In the genomic region with DNA sequence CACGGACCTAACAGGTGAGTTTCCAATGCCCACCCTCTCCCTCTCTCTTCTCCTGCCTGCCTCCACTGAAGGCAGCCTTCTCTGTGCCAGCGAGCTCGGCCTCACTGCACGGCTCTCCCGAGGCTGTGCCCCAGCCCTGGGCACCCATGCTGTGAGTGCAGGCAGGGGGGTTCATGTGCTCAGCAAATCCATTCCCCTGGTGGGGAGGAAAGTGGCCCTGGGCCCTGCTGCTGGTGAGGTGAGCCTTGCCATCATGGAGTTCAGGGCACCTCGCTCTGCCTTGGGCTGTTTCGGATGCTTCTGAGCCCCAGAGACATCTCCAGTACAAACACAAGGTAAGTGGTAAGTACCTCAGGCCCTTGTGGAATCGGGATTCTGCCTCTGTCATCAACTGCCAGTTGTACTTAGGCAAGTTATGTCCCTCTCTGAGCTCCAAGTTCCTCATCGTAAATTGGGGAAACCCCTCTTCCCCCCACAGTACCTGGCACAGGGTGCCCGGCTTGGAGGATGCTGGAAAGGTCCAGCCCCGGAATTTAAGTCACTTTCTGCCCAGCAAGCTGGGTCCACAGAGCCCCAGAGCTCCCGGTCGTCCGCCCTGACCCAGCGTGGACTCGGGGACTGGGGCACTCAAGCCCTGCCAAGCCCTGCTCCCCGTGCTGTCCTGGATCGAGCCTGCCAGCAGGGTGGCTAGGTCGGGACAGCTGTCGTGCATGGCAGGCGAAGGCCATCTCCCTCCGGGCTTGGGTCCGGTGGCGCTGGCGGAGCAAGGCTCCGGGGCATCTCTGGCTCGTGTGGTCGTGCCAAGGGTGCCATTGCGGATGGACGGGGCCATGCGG, we compare ENCODE assay signal across 8 cellular contexts. TPM values are rescaled to one million over a fixed set of nuclear protein-coding genes. Genes with fewer than 3 reads are reported as not detected.
DNase-seq lines count a peak whose midpoint lies in the region; ATAC-seq and TF ChIP-seq lines count a peak whose summit lies in the region.

No MANE protein-coding gene starts in this region.

- H3K9me3 Mint-ChIP-seq in memory B cell: no peaks in the 10 kb centered on the region

- peak overlapping the region; percentile 79 for H3K27ac Mint-ChIP-seq in memory B cell

- H3K36me3 Mint-ChIP-seq in memory B cell: peaks cover 3% of the 10 kb centered on the region

- H3K4me3 Mint-ChIP-seq in memory B cell: peak overlapping the region; percentile 89

- peak; percentile 44 to 49 for DNase-seq in NOMO-1 (lab: John Stamatoyannopoulos, UW; ENCODE audit: unreplicated experiment in 2 of 2)
- peak; percentile 11 for DNase-seq in choroid plexus epithelial cell (ENCODE audit: low read depth)
- peak in 1 of 2 donors; percentile 26 for DNase-seq in memory B cell (ENCODE audit: low spot score in 2 of 2)
- DNase-seq in upper lobe of right lung: no peak
- DNase-seq in GM19240 (ENCODE audit: insufficient read length, low spot score): no peak
- DNase-seq in middle frontal gyrus (ENCODE audit: extremely low spot score, low spot score): no peak

- TF ChIP-seq CTCF in choroid plexus epithelial cell (conservative IDR thresholded peaks at IDR 0.05; ENCODE audit: low read depth, low read length) (no peak), upper lobe of right lung (IDR thresholded peaks at IDR 0.05) (no peak)

- intact Hi-C loops in upper lobe of right lung (cut with DNase I): no loop called here

- ATAC-seq in GM18508 (IDR thresholded peaks at IDR 0.05; ENCODE audit: insufficient read depth, unreplicated experiment): peak; percentile 15
- ATAC-seq in HG02571 (IDR thresholded peaks at IDR 0.05; ENCODE audit: unreplicated experiment): peak; percentile 4
- ATAC-seq in memory B cell (ENCODE audit: low read depth): peak; percentile 14
- ATAC-seq in upper lobe of right lung: peak; percentile 1

- H3K4me1 ChIP-seq in upper lobe of right lung: peaks cover 17% of the 10 kb centered on the region

- H3K4me3 ChIP-seq in choroid plexus epithelial cell (ENCODE audit: low read depth, low read length) (peak overlapping the region; percentile 70), upper lobe of right lung (peak overlapping the region; percentile 87)

- H3K27me3 ChIP-seq in upper lobe of right lung: no peaks in the 10 kb centered on the region

- no peaks in the 10 kb centered on the region for H3K9me3 ChIP-seq in upper lobe of right lung

- H3K36me3 ChIP-seq in upper lobe of right lung: peaks cover 32% of the 10 kb centered on the region

- H3K27me3 Mint-ChIP-seq in memory B cell: no peaks in the 10 kb centered on the region

- H3K27ac ChIP-seq in upper lobe of right lung: peak overlapping the region; percentile 68

- peaks cover 11% of the 10 kb centered on the region for H3K4me1 Mint-ChIP-seq in memory B cell

RNA-seq across cellular contexts. Expression of gene NUDT16L1, which starts 0.7 kb away (rescaled TPM):
- total RNA-seq in upper lobe of right lung: 24.0 TPM

RNA-seq across cellular contexts. Expression of gene ANKS3, which starts 41.4 kb away (rescaled TPM):
- total RNA-seq in upper lobe of right lung: 20.6 TPM

RNA-seq across cellular contexts. Expression of gene DNAAF8, which starts 41.7 kb away (rescaled TPM):
- total RNA-seq in upper lobe of right lung: 0.58 TPM

Comparison
In these comparisons a context has a peak if more than half of its experiments do, and no peak if none do; other contexts are left out.
1. DNase-seq: peak in NOMO-1 (2 of 2) and choroid plexus epithelial cell (single experiment); none in upper lobe of right lung (single experiment), GM19240 (single experiment) and middle frontal gyrus (single experiment).
2. Peak in every context shown above with its lines, with median percentiles within 50 percentile points of each other: ATAC-seq.